In the genomic region with DNA sequence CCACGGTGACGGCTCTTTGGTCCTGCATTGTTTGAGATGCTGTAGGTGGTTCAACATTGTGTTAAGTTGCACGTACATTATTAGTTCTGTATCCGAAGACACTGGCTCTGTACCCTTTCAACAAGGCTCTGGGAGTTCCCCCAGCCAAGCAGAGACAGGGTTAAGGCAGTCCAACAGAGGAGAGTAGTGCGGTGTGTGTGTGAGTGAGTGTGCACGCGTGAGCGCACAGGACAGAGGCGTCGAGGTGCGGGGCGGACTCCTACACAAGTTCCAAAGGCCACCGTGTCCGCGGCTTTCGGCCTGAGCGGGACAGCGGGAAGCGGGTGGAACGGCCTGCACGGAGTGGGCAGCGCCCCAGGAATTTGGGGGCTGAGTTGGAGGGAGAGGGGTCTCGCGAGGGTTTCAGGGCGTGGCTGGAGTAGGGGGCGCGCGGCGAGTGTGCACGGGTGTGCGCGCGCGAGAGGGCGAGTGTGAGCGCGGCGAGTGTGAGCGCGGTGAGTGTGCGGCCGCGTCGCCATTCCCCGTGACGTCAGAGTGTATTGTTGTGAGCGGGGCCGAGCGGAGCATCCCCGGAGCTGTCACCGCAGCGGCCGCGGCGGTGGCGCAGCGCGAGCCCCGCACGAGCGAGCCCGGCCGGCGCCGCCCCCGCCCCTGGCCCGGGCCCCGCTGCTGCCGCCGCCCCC, we compare ENCODE assay signal across 8 cellular contexts. TPM values are rescaled to one million over a fixed set of nuclear protein-coding genes. Genes with fewer than 3 reads are reported as not detected.
DNase-seq lines count a peak whose midpoint lies in the region; ATAC-seq and TF ChIP-seq lines count a peak whose summit lies in the region.
"Had no signal": no experiment of that assay in that cellular context is flagged by ENCODE, and none has a peak within 500 bp of the region (broad histone marks: within the 10 kb centered on the region; RNA-seq: fewer than 3 reads in every experiment).

A gene (plus strand): TSS at position 532 of the 683 bp plus-strand sequence. CDS start 413 bp downstream, outside the sequence.

- peak within 1 kb of the TSS; percentile 77 for H3K4me3 Mint-ChIP-seq in activated naive CD8-positive, alpha-beta T cell
- H3K4me3 Mint-ChIP-seq in progenitor cell of endocrine pancreas (ENCODE audit: low read depth): peak within 1 kb of the TSS; percentile 97

- ATAC-seq in right cardiac atrium (peak; percentile 83), HG03139 (IDR thresholded peaks at IDR 0.05; ENCODE audit: unreplicated experiment) (no peak), GM19455 (IDR thresholded peaks at IDR 0.05; ENCODE audit: unreplicated experiment) (no peak)

- TF ChIP-seq CTCF in GM12875 (IDR thresholded peaks at IDR 0.05; ENCODE audit: borderline replicate concordance, insufficient read depth, low read depth, low read length) (no peak), progenitor cell of endocrine pancreas (IDR thresholded peaks at IDR 0.05; ENCODE audit: unreplicated experiment) (no peak)

- no peak within 1 kb of the TSS for H3K27ac Mint-ChIP-seq in activated naive CD8-positive, alpha-beta T cell
- peak within 1 kb of the TSS; percentile 100 for H3K27ac Mint-ChIP-seq in progenitor cell of endocrine pancreas

- peaks cover 10% of the 10 kb centered on the region for H3K27me3 Mint-ChIP-seq in activated naive CD8-positive, alpha-beta T cell
- H3K27me3 Mint-ChIP-seq in progenitor cell of endocrine pancreas: peaks cover 8% of the 10 kb centered on the region

- no peaks in the 10 kb centered on the region for H3K4me1 ChIP-seq in right cardiac atrium (ENCODE audit: control insufficient read depth, insufficient read depth, low read length)

- peaks cover 4% of the 10 kb centered on the region for H3K4me1 Mint-ChIP-seq in activated naive CD8-positive, alpha-beta T cell (ENCODE audit: low read depth)
- H3K4me1 Mint-ChIP-seq in progenitor cell of endocrine pancreas (ENCODE audit: low read depth): peaks cover 11% of the 10 kb centered on the region

- H3K4me3 ChIP-seq in GM12875 (ENCODE audit: low read depth, low read length) (peak within 1 kb of the TSS; percentile 0), right cardiac atrium (ENCODE audit: low read length) (peak within 1 kb of the TSS; percentile 97)

- H3K9me3 ChIP-seq in right cardiac atrium (ENCODE audit: control insufficient read depth, low read length): no peaks in the 10 kb centered on the region

- DNase-seq in NCI-H1105 (lab: John Stamatoyannopoulos, UW) (peak; percentile 34), right cardiac atrium (peak; percentile 67 to 87 (median 87)), progenitor cell of endocrine pancreas (ENCODE audit: low spot score, unreplicated experiment) (peak; percentile 52)

- under 1% methylated on average over 66 of the region's 70 CpGs for WGBS in right cardiac atrium

- intact Hi-C loops in right cardiac atrium (cut with DNase I): no loop called here

- no peaks in the 10 kb centered on the region for H3K27me3 ChIP-seq in right cardiac atrium (ENCODE audit: control insufficient read depth, insufficient read depth)

- no peaks in the 10 kb centered on the region for H3K9me3 Mint-ChIP-seq in activated naive CD8-positive, alpha-beta T cell (ENCODE audit: low read depth)
- H3K9me3 Mint-ChIP-seq in progenitor cell of endocrine pancreas (ENCODE audit: low read depth): no peaks in the 10 kb centered on the region

- peak within 1 kb of the TSS; percentile 98 for H3K27ac ChIP-seq in right cardiac atrium (ENCODE audit: low read length)

- H3K36me3 Mint-ChIP-seq in activated naive CD8-positive, alpha-beta T cell: no peaks in the 10 kb centered on the region
- no peaks in the 10 kb centered on the region for H3K36me3 Mint-ChIP-seq in progenitor cell of endocrine pancreas (ENCODE audit: insufficient read depth)

RNA-seq across cellular contexts. Expression of the gene that starts here (rescaled TPM):
- total RNA-seq in right cardiac atrium (10 to 100 TPM in 1 of 4 donors, 1 to 10 TPM in 3; 9.2 to 11.4 (median 9.6) TPM), progenitor cell of endocrine pancreas (18.0 and 23.0 TPM in 2 replicates)
- polyA plus RNA-seq in right cardiac atrium: 0.97 TPM
- total RNA-seq: SK-MEL-5 had no signal

Comparison
In these comparisons a context has a peak if more than half of its experiments do, and no peak if none do; other contexts are left out.
1. DNase-seq: peak in every context shown above with its lines; median percentile 87 in right cardiac atrium; 52 in progenitor cell of endocrine pancreas; 34 in NCI-H1105.
2. ATAC-seq: peak in right cardiac atrium (2 of 2); none in HG03139 (single experiment) and GM19455 (single experiment).